1 cellular context compared by ENCODE assay signal in the genomic region with DNA sequence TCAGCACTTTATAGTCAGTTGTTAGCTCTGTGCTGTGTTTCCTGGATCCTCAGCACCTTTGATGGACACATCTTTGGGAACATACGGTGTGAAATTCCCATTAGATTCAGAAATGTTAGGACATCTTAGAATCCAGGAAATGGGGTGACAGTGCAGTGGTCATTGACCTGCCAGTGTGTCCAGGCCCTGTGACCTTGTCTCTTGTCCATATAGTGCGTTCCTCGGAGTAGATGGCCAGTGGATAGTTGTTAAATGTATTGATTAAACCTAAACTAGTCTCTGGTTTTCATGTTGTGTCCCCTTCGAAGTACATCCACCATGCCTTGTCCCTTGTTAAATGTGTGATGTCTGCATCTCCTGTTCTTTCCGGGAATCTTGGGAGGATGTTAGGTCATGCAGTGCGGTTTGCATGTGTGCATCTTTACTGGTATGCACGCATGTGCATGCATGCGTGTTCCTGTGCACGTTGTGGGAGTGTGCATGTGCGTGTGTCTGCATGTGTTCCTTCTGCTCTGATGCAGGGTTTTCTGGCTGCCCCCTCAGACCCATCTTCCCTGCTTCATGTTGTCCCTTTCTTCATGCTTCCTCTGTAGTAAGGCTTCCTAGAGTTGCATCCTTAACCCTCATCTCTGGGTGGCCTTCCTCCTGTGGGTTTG.
TF ChIP-seq lines count a peak whose summit lies in the region.

No MANE protein-coding gene starts in this region.

TF ChIP-seq in K562, 482 proteins besides CTCF, POLR2A, EP300 and RAD21 (continued from another document and continues in another):
- TF ChIP-seq POLR2AphosphoS2 (IDR thresholded peaks at IDR 0.05; ENCODE audit: low read length) = no peak
- no peak for TF ChIP-seq LCOR (CRISPR knock-in tag; IDR thresholded peaks at IDR 0.05)
- TF ChIP-seq SRSF3 (IDR thresholded peaks at IDR 0.05; ENCODE audit: insufficient read depth, low read length) = no peak
- TF ChIP-seq, protein P1, sequence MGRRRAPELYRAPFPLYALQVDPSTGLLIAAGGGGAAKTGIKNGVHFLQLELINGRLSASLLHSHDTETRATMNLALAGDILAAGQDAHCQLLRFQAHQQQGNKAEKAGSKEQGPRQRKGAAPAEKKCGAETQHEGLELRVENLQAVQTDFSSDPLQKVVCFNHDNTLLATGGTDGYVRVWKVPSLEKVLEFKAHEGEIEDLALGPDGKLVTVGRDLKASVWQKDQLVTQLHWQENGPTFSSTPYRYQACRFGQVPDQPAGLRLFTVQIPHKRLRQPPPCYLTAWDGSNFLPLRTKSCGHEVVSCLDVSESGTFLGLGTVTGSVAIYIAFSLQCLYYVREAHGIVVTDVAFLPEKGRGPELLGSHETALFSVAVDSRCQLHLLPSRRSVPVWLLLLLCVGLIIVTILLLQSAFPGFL (CRISPR knock-in tag; IDR thresholded peaks at IDR 0.05) = no peak
- TF ChIP-seq KHSRP (IDR thresholded peaks at IDR 0.05) = no peak
- peak; percentile 65; the same call in 1 of the 2 replicates for TF ChIP-seq IFI16 (CRISPR knock-in tag; IDR thresholded peaks at IDR 0.05)
- TF ChIP-seq GTF2A2 (tag; IDR thresholded peaks at IDR 0.05) = 0 out of 2 replicates have a peak, but pooled peaks have one; percentile 7
- TF ChIP-seq, protein P2, sequence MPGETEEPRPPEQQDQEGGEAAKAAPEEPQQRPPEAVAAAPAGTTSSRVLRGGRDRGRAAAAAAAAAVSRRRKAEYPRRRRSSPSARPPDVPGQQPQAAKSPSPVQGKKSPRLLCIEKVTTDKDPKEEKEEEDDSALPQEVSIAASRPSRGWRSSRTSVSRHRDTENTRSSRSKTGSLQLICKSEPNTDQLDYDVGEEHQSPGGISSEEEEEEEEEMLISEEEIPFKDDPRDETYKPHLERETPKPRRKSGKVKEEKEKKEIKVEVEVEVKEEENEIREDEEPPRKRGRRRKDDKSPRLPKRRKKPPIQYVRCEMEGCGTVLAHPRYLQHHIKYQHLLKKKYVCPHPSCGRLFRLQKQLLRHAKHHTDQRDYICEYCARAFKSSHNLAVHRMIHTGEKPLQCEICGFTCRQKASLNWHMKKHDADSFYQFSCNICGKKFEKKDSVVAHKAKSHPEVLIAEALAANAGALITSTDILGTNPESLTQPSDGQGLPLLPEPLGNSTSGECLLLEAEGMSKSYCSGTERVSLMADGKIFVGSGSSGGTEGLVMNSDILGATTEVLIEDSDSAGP (CRISPR knock-in tag; IDR thresholded peaks at IDR 0.05) = no peak
- TF ChIP-seq ZNF76 (CRISPR knock-in tag; IDR thresholded peaks at IDR 0.05; ENCODE audit: borderline replicate concordance) = no peak
- 0 out of 4 replicates have a peak, but pooled peaks of 1 of the 2 experiments have one; percentile 43 for TF ChIP-seq SRF (CRISPR knock-in tag; IDR thresholded peaks at IDR 0.05)
- TF ChIP-seq TAF7 (tag; IDR thresholded peaks at IDR 0.05) = no peak
- TF ChIP-seq GATAD2B (IDR thresholded peaks at IDR 0.05; ENCODE audit: borderline replicate concordance) = no peak
- no peak; the same call in 1 of the 2 replicates for TF ChIP-seq HOXB6 (CRISPR knock-in tag; IDR thresholded peaks at IDR 0.05; ENCODE audit: borderline replicate concordance)
- TF ChIP-seq, protein P3, sequence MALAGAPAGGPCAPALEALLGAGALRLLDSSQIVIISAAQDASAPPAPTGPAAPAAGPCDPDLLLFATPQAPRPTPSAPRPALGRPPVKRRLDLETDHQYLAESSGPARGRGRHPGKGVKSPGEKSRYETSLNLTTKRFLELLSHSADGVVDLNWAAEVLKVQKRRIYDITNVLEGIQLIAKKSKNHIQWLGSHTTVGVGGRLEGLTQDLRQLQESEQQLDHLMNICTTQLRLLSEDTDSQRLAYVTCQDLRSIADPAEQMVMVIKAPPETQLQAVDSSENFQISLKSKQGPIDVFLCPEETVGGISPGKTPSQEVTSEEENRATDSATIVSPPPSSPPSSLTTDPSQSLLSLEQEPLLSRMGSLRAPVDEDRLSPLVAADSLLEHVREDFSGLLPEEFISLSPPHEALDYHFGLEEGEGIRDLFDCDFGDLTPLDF (CRISPR knock-in tag; IDR thresholded peaks at IDR 0.05) = no peak
- no peak for TF ChIP-seq TRIM24 (IDR thresholded peaks at IDR 0.05)
- no peak for TF ChIP-seq NR3C1 (CRISPR knock-in tag; IDR thresholded peaks at IDR 0.05)
- TF ChIP-seq TOE1 (IDR thresholded peaks at IDR 0.05; ENCODE audit: borderline replicate concordance) = no peak
- TF ChIP-seq TOE1 (CRISPR knock-in tag; IDR thresholded peaks at IDR 0.05; ENCODE audit: borderline replicate concordance, low read depth) = no peak
- 0 out of 2 replicates have a peak, but pooled peaks have one; percentile 67 for TF ChIP-seq HDAC6 (IDR thresholded peaks at IDR 0.05; ENCODE audit: low read depth, low read length)
- no peak for TF ChIP-seq CHD4 (IDR thresholded peaks at IDR 0.05; ENCODE audit: insufficient read depth, insufficient replicate concordance, low read depth, low read length, poor library complexity, severe bottlenecking)
- no peak for TF ChIP-seq ZNF140 (CRISPR knock-in tag; IDR thresholded peaks at IDR 0.05)
- no peak for TF ChIP-seq JUNB (CRISPR knock-in tag; conservative IDR thresholded peaks at IDR 0.05)
- TF ChIP-seq ELF4 (CRISPR knock-in tag; IDR thresholded peaks at IDR 0.05) = no peak
- TF ChIP-seq, protein P4, sequence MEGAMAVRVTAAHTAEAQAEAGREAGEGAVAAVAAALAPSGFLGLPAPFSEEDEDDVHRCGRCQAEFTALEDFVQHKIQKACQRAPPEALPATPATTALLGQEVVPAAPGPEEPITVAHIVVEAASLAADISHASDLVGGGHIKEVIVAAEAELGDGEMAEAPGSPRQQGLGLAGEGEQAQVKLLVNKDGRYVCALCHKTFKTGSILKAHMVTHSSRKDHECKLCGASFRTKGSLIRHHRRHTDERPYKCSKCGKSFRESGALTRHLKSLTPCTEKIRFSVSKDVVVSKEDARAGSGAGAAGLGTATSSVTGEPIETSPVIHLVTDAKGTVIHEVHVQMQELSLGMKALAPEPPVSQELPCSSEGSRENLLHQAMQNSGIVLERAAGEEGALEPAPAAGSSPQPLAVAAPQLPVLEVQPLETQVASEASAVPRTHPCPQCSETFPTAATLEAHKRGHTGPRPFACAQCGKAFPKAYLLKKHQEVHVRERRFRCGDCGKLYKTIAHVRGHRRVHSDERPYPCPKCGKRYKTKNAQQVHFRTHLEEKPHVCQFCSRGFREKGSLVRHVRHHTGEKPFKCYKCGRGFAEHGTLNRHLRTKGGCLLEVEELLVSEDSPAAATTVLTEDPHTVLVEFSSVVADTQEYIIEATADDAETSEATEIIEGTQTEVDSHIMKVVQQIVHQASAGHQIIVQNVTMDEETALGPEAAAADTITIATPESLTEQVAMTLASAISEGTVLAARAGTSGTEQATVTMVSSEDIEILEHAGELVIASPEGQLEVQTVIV (CRISPR knock-in tag; IDR thresholded peaks at IDR 0.05; ENCODE audit: borderline replicate concordance) = no peak
- TF ChIP-seq NFE2L1 (tag; IDR thresholded peaks at IDR 0.05; ENCODE audit: borderline replicate concordance, low read depth) = no peak
- no peak for TF ChIP-seq MECOM (CRISPR knock-in tag; IDR thresholded peaks at IDR 0.05)
- TF ChIP-seq RFX7 (CRISPR knock-in tag; IDR thresholded peaks at IDR 0.05) = no peak
- TF ChIP-seq ZNF644 (tag; IDR thresholded peaks at IDR 0.05; ENCODE audit: low read depth) = no peak
- TF ChIP-seq HDAC8 (tag; IDR thresholded peaks at IDR 0.05) = 0 out of 2 replicates have a peak, but pooled peaks have one; percentile 24
- TF ChIP-seq RBBP5 (IDR thresholded peaks at IDR 0.05; ENCODE audit: borderline replicate concordance, insufficient read depth, low read length, poor library complexity, severe bottlenecking) = peak; percentile 19
- TF ChIP-seq, protein P5, sequence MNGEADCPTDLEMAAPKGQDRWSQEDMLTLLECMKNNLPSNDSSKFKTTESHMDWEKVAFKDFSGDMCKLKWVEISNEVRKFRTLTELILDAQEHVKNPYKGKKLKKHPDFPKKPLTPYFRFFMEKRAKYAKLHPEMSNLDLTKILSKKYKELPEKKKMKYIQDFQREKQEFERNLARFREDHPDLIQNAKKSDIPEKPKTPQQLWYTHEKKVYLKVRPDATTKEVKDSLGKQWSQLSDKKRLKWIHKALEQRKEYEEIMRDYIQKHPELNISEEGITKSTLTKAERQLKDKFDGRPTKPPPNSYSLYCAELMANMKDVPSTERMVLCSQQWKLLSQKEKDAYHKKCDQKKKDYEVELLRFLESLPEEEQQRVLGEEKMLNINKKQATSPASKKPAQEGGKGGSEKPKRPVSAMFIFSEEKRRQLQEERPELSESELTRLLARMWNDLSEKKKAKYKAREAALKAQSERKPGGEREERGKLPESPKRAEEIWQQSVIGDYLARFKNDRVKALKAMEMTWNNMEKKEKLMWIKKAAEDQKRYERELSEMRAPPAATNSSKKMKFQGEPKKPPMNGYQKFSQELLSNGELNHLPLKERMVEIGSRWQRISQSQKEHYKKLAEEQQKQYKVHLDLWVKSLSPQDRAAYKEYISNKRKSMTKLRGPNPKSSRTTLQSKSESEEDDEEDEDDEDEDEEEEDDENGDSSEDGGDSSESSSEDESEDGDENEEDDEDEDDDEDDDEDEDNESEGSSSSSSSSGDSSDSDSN (IDR thresholded peaks at IDR 0.05; ENCODE audit: borderline replicate concordance in 1 of 2, low read depth in 2 of 2, low read length in 2 of 2) = no peak
- no peak for TF ChIP-seq HMG20A (CRISPR knock-in tag; conservative IDR thresholded peaks at IDR 0.05)
- TF ChIP-seq, protein P6, sequence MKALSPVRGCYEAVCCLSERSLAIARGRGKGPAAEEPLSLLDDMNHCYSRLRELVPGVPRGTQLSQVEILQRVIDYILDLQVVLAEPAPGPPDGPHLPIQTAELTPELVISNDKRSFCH (CRISPR knock-in tag; IDR thresholded peaks at IDR 0.05) = no peak
- TF ChIP-seq, protein P6 (tag; IDR thresholded peaks at IDR 0.05) = no peak
- TF ChIP-seq, protein P7, sequence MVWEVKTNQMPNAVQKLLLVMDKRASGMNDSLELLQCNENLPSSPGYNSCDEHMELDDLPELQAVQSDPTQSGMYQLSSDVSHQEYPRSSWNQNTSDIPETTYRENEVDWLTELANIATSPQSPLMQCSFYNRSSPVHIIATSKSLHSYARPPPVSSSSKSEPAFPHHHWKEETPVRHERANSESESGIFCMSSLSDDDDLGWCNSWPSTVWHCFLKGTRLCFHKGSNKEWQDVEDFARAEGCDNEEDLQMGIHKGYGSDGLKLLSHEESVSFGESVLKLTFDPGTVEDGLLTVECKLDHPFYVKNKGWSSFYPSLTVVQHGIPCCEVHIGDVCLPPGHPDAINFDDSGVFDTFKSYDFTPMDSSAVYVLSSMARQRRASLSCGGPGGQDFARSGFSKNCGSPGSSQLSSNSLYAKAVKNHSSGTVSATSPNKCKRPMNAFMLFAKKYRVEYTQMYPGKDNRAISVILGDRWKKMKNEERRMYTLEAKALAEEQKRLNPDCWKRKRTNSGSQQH (CRISPR knock-in tag; IDR thresholded peaks at IDR 0.05) = 0 out of 2 replicates have a peak, but pooled peaks have one; percentile 5
- 0 out of 2 replicates have a peak, but pooled peaks have one; percentile 21 for TF ChIP-seq MEF2D (tag; conservative IDR thresholded peaks at IDR 0.05; ENCODE audit: low read depth)
- TF ChIP-seq, protein P8, sequence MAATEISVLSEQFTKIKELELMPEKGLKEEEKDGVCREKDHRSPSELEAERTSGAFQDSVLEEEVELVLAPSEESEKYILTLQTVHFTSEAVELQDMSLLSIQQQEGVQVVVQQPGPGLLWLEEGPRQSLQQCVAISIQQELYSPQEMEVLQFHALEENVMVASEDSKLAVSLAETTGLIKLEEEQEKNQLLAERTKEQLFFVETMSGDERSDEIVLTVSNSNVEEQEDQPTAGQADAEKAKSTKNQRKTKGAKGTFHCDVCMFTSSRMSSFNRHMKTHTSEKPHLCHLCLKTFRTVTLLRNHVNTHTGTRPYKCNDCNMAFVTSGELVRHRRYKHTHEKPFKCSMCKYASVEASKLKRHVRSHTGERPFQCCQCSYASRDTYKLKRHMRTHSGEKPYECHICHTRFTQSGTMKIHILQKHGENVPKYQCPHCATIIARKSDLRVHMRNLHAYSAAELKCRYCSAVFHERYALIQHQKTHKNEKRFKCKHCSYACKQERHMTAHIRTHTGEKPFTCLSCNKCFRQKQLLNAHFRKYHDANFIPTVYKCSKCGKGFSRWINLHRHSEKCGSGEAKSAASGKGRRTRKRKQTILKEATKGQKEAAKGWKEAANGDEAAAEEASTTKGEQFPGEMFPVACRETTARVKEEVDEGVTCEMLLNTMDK (IDR thresholded peaks at IDR 0.05; ENCODE audit: borderline replicate concordance, insufficient read depth, low read depth, low read length, poor library complexity, severe bottlenecking) = no peak
- TF ChIP-seq, protein P9, sequence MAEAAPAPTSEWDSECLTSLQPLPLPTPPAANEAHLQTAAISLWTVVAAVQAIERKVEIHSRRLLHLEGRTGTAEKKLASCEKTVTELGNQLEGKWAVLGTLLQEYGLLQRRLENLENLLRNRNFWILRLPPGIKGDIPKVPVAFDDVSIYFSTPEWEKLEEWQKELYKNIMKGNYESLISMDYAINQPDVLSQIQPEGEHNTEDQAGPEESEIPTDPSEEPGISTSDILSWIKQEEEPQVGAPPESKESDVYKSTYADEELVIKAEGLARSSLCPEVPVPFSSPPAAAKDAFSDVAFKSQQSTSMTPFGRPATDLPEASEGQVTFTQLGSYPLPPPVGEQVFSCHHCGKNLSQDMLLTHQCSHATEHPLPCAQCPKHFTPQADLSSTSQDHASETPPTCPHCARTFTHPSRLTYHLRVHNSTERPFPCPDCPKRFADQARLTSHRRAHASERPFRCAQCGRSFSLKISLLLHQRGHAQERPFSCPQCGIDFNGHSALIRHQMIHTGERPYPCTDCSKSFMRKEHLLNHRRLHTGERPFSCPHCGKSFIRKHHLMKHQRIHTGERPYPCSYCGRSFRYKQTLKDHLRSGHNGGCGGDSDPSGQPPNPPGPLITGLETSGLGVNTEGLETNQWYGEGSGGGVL (CRISPR knock-in tag; IDR thresholded peaks at IDR 0.05) = no peak
- TF ChIP-seq MXI1 (IDR thresholded peaks at IDR 0.05; ENCODE audit: low read depth, low read length) = no peak
